10 cellular contexts compared by ENCODE assay signal in the genomic region with DNA sequence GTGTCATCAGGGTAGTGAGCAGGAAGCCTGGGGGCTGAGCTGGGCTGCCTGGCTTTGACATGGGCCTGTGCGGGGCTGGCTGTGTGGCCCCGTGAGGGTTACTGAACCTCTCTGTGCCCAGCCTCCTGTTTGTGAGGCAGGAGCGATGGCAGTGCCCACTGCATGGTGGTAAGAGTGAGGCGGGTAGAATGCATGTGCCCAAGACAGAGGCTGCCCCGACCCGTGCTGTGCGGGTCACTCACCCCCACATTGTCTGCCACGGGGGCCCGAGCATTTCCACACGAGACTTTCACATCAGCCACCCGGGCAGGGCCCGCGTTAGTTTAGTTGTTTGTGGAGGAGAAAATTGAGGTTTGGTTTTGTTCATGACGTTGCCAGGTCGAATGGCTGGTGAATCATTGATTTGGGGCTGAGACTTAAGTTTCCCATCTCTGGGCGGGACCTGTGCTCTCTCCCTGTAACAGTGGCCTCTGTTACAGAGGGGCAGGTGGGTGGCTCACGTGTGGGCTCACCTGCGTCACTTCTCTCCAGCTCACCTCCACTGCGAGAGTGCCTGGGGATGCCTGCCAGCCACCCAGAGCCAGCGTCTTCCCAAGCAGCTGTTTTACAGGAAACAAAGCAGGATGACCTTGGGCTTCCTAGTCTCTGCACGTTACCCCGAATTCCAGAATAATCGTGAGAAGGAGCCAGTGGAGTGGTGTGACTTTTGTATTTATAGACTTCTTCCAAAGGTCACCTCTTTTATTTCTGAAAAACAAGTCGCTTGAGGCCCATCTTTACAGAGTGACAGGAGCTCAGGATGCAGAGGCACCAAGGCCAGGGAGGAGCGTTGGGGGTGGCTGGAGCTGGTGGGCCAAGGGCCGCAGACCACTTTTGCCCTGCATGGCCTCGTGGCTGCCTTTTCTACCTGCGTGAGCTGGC.
A peak's percentile ranks its signal among the peaks of the same experiment; 100 is the strongest.
DNase-seq lines count a peak whose midpoint lies in the region; ATAC-seq, FAIRE-seq and TF ChIP-seq lines count a peak whose summit lies in the region.
"Had no signal": no experiment of that assay in that cellular context is flagged by ENCODE, and none has a peak within 500 bp of the region (broad histone marks: within the 10 kb centered on the region; RNA-seq: fewer than 3 reads in every experiment).

No MANE protein-coding gene starts in this region.

- H3K9me3 ChIP-seq in WERI-Rb-1 (ENCODE audit: severe bottlenecking) (no peaks in the 10 kb centered on the region), small intestine (ENCODE audit: control insufficient read depth, low read depth) (no peaks in the 10 kb centered on the region)
- H3K9me3 ChIP-seq: testis had no signal

- peak overlapping the region; percentile 30 for H3K4me3 Mint-ChIP-seq in activated naive CD4-positive, alpha-beta T cell treated with anti-CD3 and anti-CD28 coated beads, Interleukin-2, amount 50 U/mL, for 24 hours
- H3K4me3 Mint-ChIP-seq: B cell had no signal

- H3K4me3 ChIP-seq in WERI-Rb-1 (ENCODE audit: low read depth, low read length), result no peak overlapping the region
- H3K4me3 ChIP-seq in small intestine (ENCODE audit: low read depth in 1 of 2, low read length in 2 of 2), result no peak overlapping the region
- H3K4me3 ChIP-seq: testis had no signal

- H3K27me3 ChIP-seq in WERI-Rb-1 (ENCODE audit: insufficient read depth, low read depth, severe bottlenecking) (no peaks in the 10 kb centered on the region), small intestine (ENCODE audit: control insufficient read depth in 2 of 2, insufficient read depth in 2 of 2, low read length in 2 of 2) (no peaks in the 10 kb centered on the region)
- H3K27me3 ChIP-seq: testis had no signal

- no peak for TF ChIP-seq CTCF in WERI-Rb-1 (IDR thresholded peaks at IDR 0.05; ENCODE audit: low read depth, low read length)

- WGBS in small intestine, 3 donors, result 29 to 65% (median 50%) methylated on average over 28 of the region's 28 CpGs

- H3K27ac Mint-ChIP-seq in activated naive CD4-positive, alpha-beta T cell treated with anti-CD3 and anti-CD28 coated beads, Interleukin-2, amount 50 U/mL, for 24 hours, result peak overlapping the region; percentile 83
- H3K27ac Mint-ChIP-seq: B cell had no signal

- H3K27ac ChIP-seq in WERI-Rb-1 (peak overlapping the region; percentile 52), small intestine (ENCODE audit: low read depth in 1 of 2, low read length in 1 of 2) (no peak overlapping the region)
- H3K27ac ChIP-seq: testis had no signal

- H3K27me3 Mint-ChIP-seq in activated naive CD4-positive, alpha-beta T cell treated with anti-CD3 and anti-CD28 coated beads, Interleukin-2, amount 50 U/mL, for 24 hours, result no peaks in the 10 kb centered on the region
- H3K27me3 Mint-ChIP-seq: B cell had no signal

- peaks cover 71% of the 10 kb centered on the region for H3K4me1 Mint-ChIP-seq in activated naive CD4-positive, alpha-beta T cell treated with anti-CD3 and anti-CD28 coated beads, Interleukin-2, amount 50 U/mL, for 24 hours

- peaks cover 6% of the 10 kb centered on the region for H3K9me3 Mint-ChIP-seq in activated naive CD4-positive, alpha-beta T cell treated with anti-CD3 and anti-CD28 coated beads, Interleukin-2, amount 50 U/mL, for 24 hours

- H3K4me1 ChIP-seq in small intestine (ENCODE audit: control insufficient read depth in 2 of 2, insufficient read depth in 1 of 2, low read depth in 1 of 2, low read length in 1 of 2), result peaks cover 0 to 7% of the 10 kb centered on the region in 2 donors

- no peak for DNase-seq in activated naive CD4-positive, alpha-beta T cell treated with anti-CD3 and anti-CD28 coated beads, Interleukin-2, amount 50 U/mL, for 16 hours
- no peak for DNase-seq in WERI-Rb-1
- peak; percentile 43 for DNase-seq in glomerular visceral epithelial cell (ENCODE audit: extremely low spot score)
- DNase-seq in small intestine, result peak; percentile 42
- DNase-seq in NCI-H82 treated with DMSO at 0.1 percent for 48 hours (lab: John Stamatoyannopoulos, UW; ENCODE audit: unreplicated experiment), result no peak
- no peak for DNase-seq in NCI-H1105 treated with DMSO at 0.1 percent for 48 hours (lab: John Stamatoyannopoulos, UW)
- DNase-seq: testis had no signal

- H3K36me3 Mint-ChIP-seq in activated naive CD4-positive, alpha-beta T cell treated with anti-CD3 and anti-CD28 coated beads, Interleukin-2, amount 50 U/mL, for 24 hours, result peaks cover 8% of the 10 kb centered on the region

- FAIRE-seq in small intestine (lab: Jason Lieb, UNC), result no peak

- peaks cover 3% of the 10 kb centered on the region; the same call in 1 of the 2 replicates for H3K36me3 ChIP-seq in WERI-Rb-1
- H3K36me3 ChIP-seq in small intestine (ENCODE audit: control insufficient read depth in 2 of 2, insufficient read depth in 2 of 2, low read length in 2 of 2), result no peaks in the 10 kb centered on the region

- no peak for ATAC-seq in HG02623 (IDR thresholded peaks at IDR 0.05; ENCODE audit: unreplicated experiment)

Comparison
In these comparisons a context has a peak if more than half of its experiments do, and no peak if none do; other contexts are left out.
1. DNase-seq: peak in glomerular visceral epithelial cell (single experiment) and small intestine (single experiment); none in activated naive CD4-positive, alpha-beta T cell treated with anti-CD3 and anti-CD28 coated beads, Interleukin-2, amount 50 U/mL, for 16 hours (single experiment), WERI-Rb-1 (single experiment), NCI-H82 treated with DMSO at 0.1 percent for 48 hours (single experiment) and NCI-H1105 treated with DMSO at 0.1 percent for 48 hours (single experiment).